In genomic region chr14:81533536-81534343, GRCh38 we compare ENCODE assay signal across 8 cellular contexts. TPM values are rescaled to one million over a fixed set of nuclear protein-coding genes. Genes with fewer than 3 reads are reported as not detected.
DNase-seq lines count a peak whose midpoint lies in the region; ATAC-seq and TF ChIP-seq lines count a peak whose summit lies in the region.

Gene SEL1L, minus strand, starts transcription at chr14:81533853. Its CDS starts 109 bp downstream, at chr14:81533744.

- H3K79me2 ChIP-seq in mammary epithelial cell (ENCODE audit: insufficient read depth, low read length) = peaks cover 46% of the 10 kb centered on the region

- no peak for TF ChIP-seq CTCF in WERI-Rb-1 (IDR thresholded peaks at IDR 0.05; ENCODE audit: low read depth, low read length)
- no peak for TF ChIP-seq CTCF in mammary epithelial cell (conservative IDR thresholded peaks at IDR 0.05 in 1 of 2, IDR thresholded peaks at IDR 0.05 in 1 of 2; ENCODE audit: extremely low read depth in 1 of 2, insufficient read depth in 1 of 2, low read depth in 1 of 2, low read length in 2 of 2)

- intact Hi-C loops in mammary epithelial cell (cut with micrococcal nuclease) = loop anchor here (5.0 kb wide), 1 partner anchor 316 kb away; no protein-coding TSS in a partner anchor

- in situ Hi-C loops in ACHN (cut with HindIII; ENCODE audit: low pct_ligation_motif_present, low pct_unique_long_range_greater_than_20kb, low sequenced_read_pairs) (no loop called here), mammary epithelial cell (cut with MboI; ENCODE audit: low sequenced_read_pairs in 2 of 2) (no loop called here)

- H3K4me1 ChIP-seq in mammary epithelial cell (ENCODE audit: insufficient read depth, low read length) (peaks cover 6% of the 10 kb centered on the region), iPS-20b (ENCODE audit: insufficient read depth, low read length) (peaks cover 5% of the 10 kb centered on the region; the same call in 1 of the 2 replicates)

- WGBS in mammary epithelial cell (ENCODE audit: low coverage, missing lambda C conversion rate) = under 1% methylated on average over 21 of the region's 50 CpGs

- H2AFZ ChIP-seq in mammary epithelial cell (ENCODE audit: low read depth, low read length) = peak within 1 kb of the TSS; percentile 79

- H3K27ac ChIP-seq in WERI-Rb-1 (peak within 1 kb of the TSS; percentile 37; the same call in 1 of the 2 replicates), mammary epithelial cell (ENCODE audit: insufficient read depth, low read depth, low read length) (peak within 1 kb of the TSS; percentile 63), iPS-20b (ENCODE audit: low read length) (no peak within 1 kb of the TSS), skin epidermis (peak within 1 kb of the TSS in 20 of 21 experiments; percentile 63 to 91 (median 84))

- H3K4me3 ChIP-seq in WERI-Rb-1 (ENCODE audit: low read depth, low read length) = peak within 1 kb of the TSS; percentile 90
- peak within 1 kb of the TSS; percentile 71 to 94 (median 81) for H3K4me3 ChIP-seq in mammary epithelial cell (replicated peaks in 1 of 3; ENCODE audit: insufficient read depth in 1 of 3, low read depth in 2 of 3, low read length in 3 of 3)
- peak within 1 kb of the TSS; percentile 89 for H3K4me3 ChIP-seq in iPS-20b (ENCODE audit: low read length)
- H3K4me3 ChIP-seq in skin epidermis = peak within 1 kb of the TSS; percentile 71 to 98 (median 93)

- dilution Hi-C loops in mammary epithelial cell (cut with HindIII; ENCODE audit: low sequenced_read_pairs) = no loop called here

- CTCF ChIA-PET in mammary epithelial cell (lab: Charles Lee; ENCODE audit: low non-redundant PET) = interaction anchor here (0.7 kb wide), 1 partner anchor 237 kb away, joined by 4 read pairs; no protein-coding TSS in a partner anchor

- H3K27me3 ChIP-seq in WERI-Rb-1 (ENCODE audit: insufficient read depth, low read depth, severe bottlenecking) = no peaks in the 10 kb centered on the region
- no peaks in the 10 kb centered on the region for H3K27me3 ChIP-seq in mammary epithelial cell (ENCODE audit: insufficient read depth, low read length)
- H3K27me3 ChIP-seq in iPS-20b (ENCODE audit: insufficient read depth, low read length) = no peaks in the 10 kb centered on the region

- H3K36me3 ChIP-seq in WERI-Rb-1 (no peaks in the 10 kb centered on the region; the same call in 1 of the 2 replicates), mammary epithelial cell (ENCODE audit: insufficient read depth, low read length) (no peaks in the 10 kb centered on the region), iPS-20b (ENCODE audit: insufficient read depth, low read depth, low read length) (no peaks in the 10 kb centered on the region)

- DNase-seq in ACHN (peak; percentile 99), NCI-H2227 (lab: John Stamatoyannopoulos, UW; ENCODE audit: unreplicated experiment) (peak; percentile 99), WERI-Rb-1 (peak; percentile 99), mammary epithelial cell (peak; percentile 100)

- peak; percentile 92 for ATAC-seq in GM18873 (IDR thresholded peaks at IDR 0.05; ENCODE audit: low FRiP score, unreplicated experiment)
- peak; percentile 89 for ATAC-seq in HG03139 (IDR thresholded peaks at IDR 0.05; ENCODE audit: unreplicated experiment)

- H3K4me2 ChIP-seq in mammary epithelial cell (ENCODE audit: insufficient read depth, low read depth, low read length) = peak within 1 kb of the TSS; percentile 87

- no peaks in the 10 kb centered on the region for H4K20me1 ChIP-seq in mammary epithelial cell (ENCODE audit: insufficient read depth, low read length)

- BruUV-seq in mammary epithelial cell (replicated peaks; lab: Mats Ljungman, UMichigan) = no TSS peak

- peaks cover 5% of the 10 kb centered on the region for H3K9me3 ChIP-seq in WERI-Rb-1 (ENCODE audit: severe bottlenecking)
- H3K9me3 ChIP-seq in mammary epithelial cell (replicated peaks; ENCODE audit: insufficient read depth, low read length) = no peaks in the 10 kb centered on the region
- H3K9me3 ChIP-seq in iPS-20b (ENCODE audit: insufficient read depth, low read depth, low read length) = peaks cover 8% of the 10 kb centered on the region; the same call in 1 of the 2 replicates

- H3K9ac ChIP-seq in mammary epithelial cell (ENCODE audit: insufficient read depth, low read length) = peak within 1 kb of the TSS; percentile 80
- H3K9ac ChIP-seq in iPS-20b (ENCODE audit: low read depth, low read length) = peak within 1 kb of the TSS; percentile 71; the same call in 1 of the 2 replicates

RNA-seq across cellular contexts. Expression of gene SEL1L, which starts in this region (rescaled TPM):
- total RNA-seq in mammary epithelial cell = 10 to 100 TPM; 64.3 to 85.9 TPM
- polyA plus RNA-seq in mammary epithelial cell = 8.3 TPM
- polyA minus RNA-seq in mammary epithelial cell = 36.8 TPM
